ENCODE assay signal across 9 cellular contexts in the genomic region with DNA sequence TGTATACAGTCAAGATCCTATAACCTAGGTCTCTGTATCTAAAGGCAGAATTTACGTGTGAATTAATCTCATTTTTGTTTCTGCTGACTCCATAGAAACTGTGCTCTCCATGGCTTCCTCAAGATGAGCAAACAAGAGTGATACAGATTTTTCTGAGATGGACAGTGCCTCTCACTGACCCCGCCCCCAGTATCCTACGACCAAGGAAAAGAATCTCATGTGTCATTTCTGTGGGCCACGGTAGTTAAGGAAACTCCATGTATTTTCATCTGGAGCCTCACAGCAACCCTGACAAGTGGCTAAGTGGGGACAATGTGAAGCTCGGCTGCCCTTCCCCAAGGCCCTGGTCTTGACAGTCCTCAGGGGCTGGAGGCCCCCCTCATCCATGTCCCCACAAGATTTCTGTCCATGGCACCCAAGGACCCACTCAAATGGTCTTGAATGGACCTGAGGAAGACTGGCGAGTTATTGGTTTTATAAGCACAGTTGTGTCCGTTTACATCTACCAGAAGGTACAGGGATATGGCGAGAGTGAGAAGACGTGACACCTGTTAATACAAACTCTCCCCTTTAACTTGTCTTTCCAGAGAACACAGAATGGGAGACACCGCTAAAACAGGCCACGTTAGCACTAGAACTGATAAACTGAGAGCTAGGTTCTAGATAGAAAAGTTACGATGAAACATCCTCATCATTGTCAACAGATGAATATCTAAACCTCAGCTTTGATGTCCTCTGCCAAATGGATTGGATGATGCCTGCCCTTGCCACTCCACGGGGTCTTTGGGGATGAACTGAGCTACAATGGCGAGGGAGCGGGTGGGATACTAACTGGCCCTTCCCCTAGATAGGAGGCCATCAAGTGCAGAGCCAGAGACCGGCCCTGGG.
DNase-seq lines count a peak whose midpoint lies in the region; ATAC-seq and TF ChIP-seq lines count a peak whose summit lies in the region.
"Had no signal": no experiment of that assay in that cellular context is flagged by ENCODE, and none has a peak within 500 bp of the region (broad histone marks: within the 10 kb centered on the region; RNA-seq: fewer than 3 reads in every experiment).

No MANE protein-coding gene starts in this region.

- H3K36me3 ChIP-seq in lower lobe of right lung (no peaks in the 10 kb centered on the region), tibial artery (no peaks in the 10 kb centered on the region)

- H3K27me3 ChIP-seq in lower lobe of right lung (ENCODE audit: low read depth): no peaks in the 10 kb centered on the region
- H3K27me3 ChIP-seq in tibial artery: no peaks in the 10 kb centered on the region

- no peaks in the 10 kb centered on the region for H3K9me3 ChIP-seq in lower lobe of right lung
- no peaks in the 10 kb centered on the region for H3K9me3 ChIP-seq in tibial artery

- TF ChIP-seq CTCF in brain (conservative IDR thresholded peaks at IDR 0.05) (no peak), lower lobe of right lung (IDR thresholded peaks at IDR 0.05) (no peak), tibial artery (IDR thresholded peaks at IDR 0.05) (no peak)

- ATAC-seq in activated naive CD4-positive, alpha-beta T cell treated with anti-CD3 and anti-CD28 coated beads, Interleukin-2, amount 50 U/mL, for 72 hours: no peak
- no peak for ATAC-seq in lower lobe of right lung
- no peak for ATAC-seq in GM21576 (IDR thresholded peaks at IDR 0.05; ENCODE audit: unreplicated experiment)

- peak overlapping the region; percentile 43 for H3K4me3 Mint-ChIP-seq in activated naive CD4-positive, alpha-beta T cell treated with anti-CD3 and anti-CD28 coated beads for 36 hours
- H3K4me3 Mint-ChIP-seq in brain: peak overlapping the region; percentile 66 to 82 (median 77)

- peak overlapping the region; percentile 72 for H3K27ac ChIP-seq in lower lobe of right lung
- peak overlapping the region; percentile 90 to 96 for H3K27ac ChIP-seq in tibial artery

- H3K4me3 ChIP-seq in lower lobe of right lung (peak overlapping the region; percentile 70), tibial artery (peak overlapping the region; percentile 58 to 64)

- peaks cover 9% of the 10 kb centered on the region for H3K4me1 ChIP-seq in lower lobe of right lung
- H3K4me1 ChIP-seq in tibial artery: peaks cover 0 to 24% (median 9%) of the 10 kb centered on the region in 4 donors

- intact Hi-C loops in activated naive CD4-positive, alpha-beta T cell treated with anti-CD3 and anti-CD28 coated beads for 36 hours (cut with micrococcal nuclease): no loop called here
- intact Hi-C loops in lower lobe of right lung (cut with DNase I): no loop called here
- intact Hi-C loops in tibial artery (cut with DNase I; ENCODE audit: low total_unique reads): no loop called here

- H3K27me3 Mint-ChIP-seq in activated naive CD4-positive, alpha-beta T cell treated with anti-CD3 and anti-CD28 coated beads for 36 hours (ENCODE audit: low read depth): peaks cover 25% of the 10 kb centered on the region
- peaks cover 8% of the 10 kb centered on the region for H3K27me3 Mint-ChIP-seq in brain

- H3K4me1 Mint-ChIP-seq in activated naive CD4-positive, alpha-beta T cell treated with anti-CD3 and anti-CD28 coated beads for 36 hours (ENCODE audit: low read depth): peaks cover 5% of the 10 kb centered on the region
- H3K4me1 Mint-ChIP-seq in brain: peaks cover 58% of the 10 kb centered on the region

- no peaks in the 10 kb centered on the region for H3K9me3 Mint-ChIP-seq in activated naive CD4-positive, alpha-beta T cell treated with anti-CD3 and anti-CD28 coated beads for 36 hours
- no peaks in the 10 kb centered on the region for H3K9me3 Mint-ChIP-seq in activated naive CD4-positive, alpha-beta T cell treated with anti-CD3 and anti-CD28 coated beads, Interleukin-2, amount 50 U/mL, for 72 hours
- peaks cover 0 to 5% (median 0%) of the 10 kb centered on the region in 5 experiments for H3K9me3 Mint-ChIP-seq in brain

- H3K36me3 Mint-ChIP-seq in activated naive CD4-positive, alpha-beta T cell treated with anti-CD3 and anti-CD28 coated beads for 36 hours (ENCODE audit: low read depth): no peaks in the 10 kb centered on the region
- H3K36me3 Mint-ChIP-seq in activated naive CD4-positive, alpha-beta T cell treated with anti-CD3 and anti-CD28 coated beads, Interleukin-2, amount 50 U/mL, for 72 hours: peaks cover 0 to 11% of the 10 kb centered on the region in 2 donors
- H3K36me3 Mint-ChIP-seq in brain: no peaks in the 10 kb centered on the region

- CTCF ChIA-PET in activated naive CD4-positive, alpha-beta T cell treated with anti-CD3 and anti-CD28 coated beads for 36 hours (lab: Charles Lee): interaction anchor here (0.9 to 1.4 kb wide), 3 partner anchors 16 to 273 kb away, joined by 3 to 4 read pairs (median 3); no protein-coding TSS in a partner anchor

- no peak for DNase-seq in activated naive CD4-positive, alpha-beta T cell treated with anti-CD3 and anti-CD28 coated beads for 36 hours
- no peak for DNase-seq in activated naive CD4-positive, alpha-beta T cell treated with anti-CD3 and anti-CD28 coated beads, Interleukin-2, amount 50 U/mL, for 72 hours (ENCODE audit: low spot score in 2 of 2)
- DNase-seq in lower lobe of right lung (no peak), tibial artery (no peak), T-helper 9 cell (no peak), NAMALWA (ENCODE audit: low spot score) (no peak)
- DNase-seq: KG1 had no signal

- no peak overlapping the region for H3K27ac Mint-ChIP-seq in activated naive CD4-positive, alpha-beta T cell treated with anti-CD3 and anti-CD28 coated beads for 36 hours
- peak overlapping the region in 1 of 2 donors; percentile 78 for H3K27ac Mint-ChIP-seq in activated naive CD4-positive, alpha-beta T cell treated with anti-CD3 and anti-CD28 coated beads, Interleukin-2, amount 50 U/mL, for 72 hours
- H3K27ac Mint-ChIP-seq in brain: peak overlapping the region; percentile 9 to 94 (median 46)
